In genomic region chr17:9228408-9229159, GRCh38 we compare ENCODE assay signal across 1 cellular context.
TF ChIP-seq lines count a peak whose summit lies in the region.

No MANE protein-coding gene starts in this region.

TF ChIP-seq in GM12878, 131 proteins besides CTCF, POLR2A, EP300 and RAD21 (continued from another document):
- peak; percentile 61 for TF ChIP-seq BCL3 (IDR thresholded peaks at IDR 0.05; ENCODE audit: borderline replicate concordance, insufficient read depth, low read depth, low read length, poor library complexity, severe bottlenecking)
- no peak for TF ChIP-seq NR2C2 (IDR thresholded peaks at IDR 0.05; ENCODE audit: borderline replicate concordance, control insufficient read depth, insufficient read length, low read depth)
- TF ChIP-seq NRF1 (conservative IDR thresholded peaks at IDR 0.05; ENCODE audit: low read depth, low read length) = no peak
- no peak for TF ChIP-seq MYC (IDR thresholded peaks at IDR 0.05; ENCODE audit: insufficient read depth, insufficient read length, insufficient replicate concordance, low read length, severe bottlenecking)
